ENCODE assay signal across 2 cellular contexts in genomic region chr20:10758446-10758845, GRCh38.
TF ChIP-seq lines count a peak whose summit lies in the region.

No MANE protein-coding gene starts in this region.

TF ChIP-seq in A549, 52 proteins besides CTCF, POLR2A, EP300 and RAD21:
- TF ChIP-seq HES2 (IDR thresholded peaks at IDR 0.05) (0 out of 2 replicates have a peak, but pooled peaks have one; percentile 9), SMC3 (IDR thresholded peaks at IDR 0.05) (no peak), JUNB (IDR thresholded peaks at IDR 0.05) (0 out of 2 replicates have a peak, but pooled peaks have one; percentile 17), MAX (IDR thresholded peaks at IDR 0.05) (peak; percentile 30; the same call in 1 of the 2 replicates), CBX8 (IDR thresholded peaks at IDR 0.05) (no peak)

TF ChIP-seq in IMR-90, 13 proteins besides CTCF, POLR2A, EP300 and RAD21:
- TF ChIP-seq CEBPB (IDR thresholded peaks at IDR 0.05; ENCODE audit: low read depth, low read length) = peak; percentile 37; the same call in 1 of the 2 replicates
- no peak for TF ChIP-seq RFX5 (IDR thresholded peaks at IDR 0.05; ENCODE audit: low read depth, low read length)
- TF ChIP-seq SMC3 (IDR thresholded peaks at IDR 0.05; ENCODE audit: low read depth, low read length) = no peak
- TF ChIP-seq BHLHE40 (IDR thresholded peaks at IDR 0.05; ENCODE audit: low read depth, low read length) = peak; percentile 70
